10 cellular contexts compared by ENCODE assay signal in the genomic region with DNA sequence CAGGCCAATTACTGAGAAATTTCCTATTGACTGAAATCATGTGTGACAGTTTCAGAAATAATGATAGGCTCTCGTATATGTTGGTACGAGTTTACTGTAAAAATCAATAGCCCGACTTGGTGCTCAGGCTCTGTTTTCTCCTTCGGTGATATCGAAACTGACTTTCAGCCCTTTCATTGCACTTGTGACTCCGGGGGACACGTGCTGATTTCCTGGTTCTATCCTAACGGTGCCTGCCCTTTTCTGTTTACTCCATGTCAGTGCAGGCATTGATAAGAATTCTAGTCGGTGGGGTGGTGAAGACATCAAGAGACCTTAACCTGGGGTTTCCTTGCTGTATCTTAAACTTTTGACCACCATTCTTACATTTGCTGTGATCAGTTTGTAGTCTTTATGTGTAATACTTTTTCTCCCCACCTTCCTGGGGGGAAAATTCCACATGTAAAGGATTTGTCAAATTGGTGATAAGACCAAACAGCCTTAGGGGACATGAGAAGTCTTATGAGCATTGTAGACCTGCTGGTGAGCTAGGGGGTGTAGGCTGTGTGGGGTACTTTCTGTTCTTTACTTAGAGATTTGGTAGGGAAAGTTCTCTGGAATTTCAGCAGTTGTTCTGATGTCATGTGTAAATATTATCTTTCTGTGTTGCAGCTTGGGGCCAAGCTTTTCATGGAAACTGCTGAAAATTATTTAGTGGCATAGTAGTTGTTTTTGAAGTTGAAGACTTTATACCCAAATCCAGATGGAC. TPM values are rescaled to one million over a fixed set of nuclear protein-coding genes. Genes with fewer than 3 reads are reported as not detected.
DNase-seq lines count a peak whose midpoint lies in the region; ATAC-seq lines count a peak whose summit lies in the region.
"Had no signal": no experiment of that assay in that cellular context is flagged by ENCODE, and none has a peak within 500 bp of the region (broad histone marks: within the 10 kb centered on the region; RNA-seq: fewer than 3 reads in every experiment).

No MANE protein-coding gene starts in this region.

- peak overlapping the region in 1 of 5 donors; percentile 15 for H3K4me3 ChIP-seq in subcutaneous abdominal adipose tissue (ENCODE audit: low read depth in 1 of 5, low read length in 5 of 5)

- H3K27ac Mint-ChIP-seq in activated CD4-positive, alpha-beta T cell treated with anti-CD3 and anti-CD28 coated beads for 36 hours, result peak overlapping the region; percentile 98
- peak overlapping the region; percentile 95 for H3K27ac Mint-ChIP-seq in activated naive CD8-positive, alpha-beta T cell

- H3K9ac ChIP-seq in subcutaneous abdominal adipose tissue (ENCODE audit: low read length in 5 of 5), result peak overlapping the region in 2 of 5 donors; percentile 20 to 53

- H3K4me1 Mint-ChIP-seq in activated CD4-positive, alpha-beta T cell treated with anti-CD3 and anti-CD28 coated beads for 36 hours, result peaks cover 82% of the 10 kb centered on the region
- peaks cover 84% of the 10 kb centered on the region for H3K4me1 Mint-ChIP-seq in activated naive CD8-positive, alpha-beta T cell (ENCODE audit: low read depth)

- no peaks in the 10 kb centered on the region for H3K27me3 ChIP-seq in subcutaneous abdominal adipose tissue (ENCODE audit: control insufficient read depth in 5 of 5, insufficient read depth in 4 of 5, low read length in 5 of 5)

- intact Hi-C loops in activated CD4-positive, alpha-beta T cell treated with anti-CD3 and anti-CD28 coated beads for 36 hours (cut with DNase I, micrococcal nuclease), result no loop called here
- intact Hi-C loops in left colon (cut with DNase I, micrococcal nuclease), result no loop called here

- H3K4me3 Mint-ChIP-seq in activated CD4-positive, alpha-beta T cell treated with anti-CD3 and anti-CD28 coated beads for 36 hours, result peak overlapping the region; percentile 55
- peak overlapping the region; percentile 57 for H3K4me3 Mint-ChIP-seq in activated naive CD8-positive, alpha-beta T cell

- H3K27ac ChIP-seq in subcutaneous abdominal adipose tissue (ENCODE audit: low read depth, low read length), result peak overlapping the region; percentile 31
- H3K27ac ChIP-seq: 22Rv1 had no signal

- POLR2A ChIA-PET in activated CD4-positive, alpha-beta T cell treated with anti-CD3 and anti-CD28 coated beads for 36 hours (lab: Charles Lee), result interaction anchor here (1.8 kb wide), 1 partner anchor 26 kb away, joined by 7 read pairs; no protein-coding TSS in a partner anchor

- CTCF ChIA-PET in activated CD4-positive, alpha-beta T cell treated with anti-CD3 and anti-CD28 coated beads for 36 hours (lab: Charles Lee), result interaction anchor here (0.6 to 1.4 kb wide), 8 partner anchors 8 to 54 kb away, joined by 3 to 5 read pairs (median 3); a partner anchor contains a TSS

- H3K36me3 ChIP-seq in subcutaneous abdominal adipose tissue (ENCODE audit: control insufficient read depth in 5 of 5, insufficient read depth in 5 of 5, low read length in 5 of 5), result peaks cover 0 to 3% (median 2%) of the 10 kb centered on the region in 5 donors

- no peaks in the 10 kb centered on the region for H3K27me3 Mint-ChIP-seq in activated CD4-positive, alpha-beta T cell treated with anti-CD3 and anti-CD28 coated beads for 36 hours
- no peaks in the 10 kb centered on the region for H3K27me3 Mint-ChIP-seq in activated naive CD8-positive, alpha-beta T cell

- ATAC-seq in activated CD4-positive, alpha-beta T cell treated with anti-CD3 and anti-CD28 coated beads for 36 hours, result no peak
- ATAC-seq in left colon (peak; percentile 85), HG02610 (IDR thresholded peaks at IDR 0.05; ENCODE audit: unreplicated experiment) (no peak)

- H3K9me3 ChIP-seq in subcutaneous abdominal adipose tissue (ENCODE audit: control insufficient read depth in 5 of 5, low read length in 5 of 5), result no peaks in the 10 kb centered on the region

- H3K36me3 Mint-ChIP-seq in activated CD4-positive, alpha-beta T cell treated with anti-CD3 and anti-CD28 coated beads for 36 hours (ENCODE audit: low read depth), result peaks cover 35% of the 10 kb centered on the region
- peaks cover 16% of the 10 kb centered on the region for H3K36me3 Mint-ChIP-seq in activated naive CD8-positive, alpha-beta T cell

- H3K9me3 Mint-ChIP-seq in activated CD4-positive, alpha-beta T cell treated with anti-CD3 and anti-CD28 coated beads for 36 hours (ENCODE audit: low read depth), result no peaks in the 10 kb centered on the region
- H3K9me3 Mint-ChIP-seq in activated naive CD8-positive, alpha-beta T cell (ENCODE audit: low read depth), result no peaks in the 10 kb centered on the region

- no peak for DNase-seq in activated CD4-positive, alpha-beta T cell treated with anti-CD3 and anti-CD28 coated beads for 36 hours
- no peak for DNase-seq in activated CD4-positive, alpha-beta T cell treated with anti-CD3 and anti-CD28 coated beads, Interleukin-2, amount 50 U/mL, for 1 hour
- DNase-seq in left colon (peak in 1 of 2 donors; percentile 44), NCI-H1048 (lab: John Stamatoyannopoulos, UW) (no peak)
- DNase-seq in stimulated activated CD4-positive, alpha-beta T cell treated with anti-CD3 and anti-CD28 coated beads, Interleukin-4, amount 100 ng/mL, for 1 hour, result no peak
- DNase-seq: HCEC 1CT had no signal

- peaks cover 5 to 37% (median 20%) of the 10 kb centered on the region in 5 donors for H3K4me1 ChIP-seq in subcutaneous abdominal adipose tissue (ENCODE audit: control insufficient read depth in 5 of 5, insufficient read depth in 5 of 5, low read length in 5 of 5)

RNA-seq across cellular contexts. Expression of a gene that starts 52.7 kb away (rescaled TPM):
- total RNA-seq in activated CD4-positive, alpha-beta T cell treated with anti-CD3 and anti-CD28 coated beads for 36 hours, result 10 to 100 TPM; 45.8 to 45.9 TPM
- total RNA-seq in left colon, result 1 to 10 TPM; 3.6 to 8.0 TPM

Comparison
In these comparisons a context has a peak if more than half of its experiments do, and no peak if none do; other contexts are left out.
1. RNA of a gene that starts 52.7 kb away (total RNA-seq): 45.8 to 45.9 TPM in activated CD4-positive, alpha-beta T cell treated with anti-CD3 and anti-CD28 coated beads for 36 hours; 3.6 to 8.0 TPM in left colon; every median in the first group is over 4 times any median in the second.